Comparison of ENCODE assay signal across 30 cellular contexts in genomic region chr7:16471933-16472332, GRCh38. TPM values are rescaled to one million over a fixed set of nuclear protein-coding genes. Genes with fewer than 3 reads are reported as not detected.
DNase-seq lines count a peak whose midpoint lies in the region; ATAC-seq and TF ChIP-seq lines count a peak whose summit lies in the region.
"Had no signal": no experiment of that assay in that cellular context is flagged by ENCODE, and none has a peak within 500 bp of the region (broad histone marks: within the 10 kb centered on the region; RNA-seq: fewer than 3 reads in every experiment).

No MANE protein-coding gene starts in this region.

- POLR2A ChIA-PET in AG04450 (lab: Yijun Ruan, JAX): no interaction called here

- intact Hi-C loops in mucosa of descending colon (cut with DNase I, micrococcal nuclease): no loop called here

- no peaks in the 10 kb centered on the region for H3K27me3 Mint-ChIP-seq in chondrocyte (ENCODE audit: low read depth)

- no peaks in the 10 kb centered on the region for H3K4me1 Mint-ChIP-seq in chondrocyte (ENCODE audit: low read depth)
- H3K4me1 Mint-ChIP-seq: activated CD4-positive, alpha-beta memory T cell treated with anti-CD3 and anti-CD28 coated beads, Interleukin-2, amount 10 ng/mL, durations not matched to agents 7 days and 5 days; central memory CD8-positive, alpha-beta T cell had no signal

- H3K9me3 ChIP-seq in AG04450 (ENCODE audit: control insufficient read depth, insufficient read depth, low read length): no peaks in the 10 kb centered on the region
- H3K9me3 ChIP-seq in mucosa of descending colon: no peaks in the 10 kb centered on the region
- H3K9me3 ChIP-seq: Peyer's patch, spleen, upper lobe of left lung had no signal

- H3K4me3 Mint-ChIP-seq in chondrocyte (ENCODE audit: unreplicated experiment): no peak overlapping the region
- H3K4me3 Mint-ChIP-seq: activated CD4-positive, alpha-beta memory T cell treated with anti-CD3 and anti-CD28 coated beads, Interleukin-2, amount 10 ng/mL, durations not matched to agents 7 days and 5 days; central memory CD8-positive, alpha-beta T cell; natural killer cell treated with Interleukin-12 subunit alpha and Interleukin-12 subunit beta and Interleukin-15 and Interleukin-18, amount 100 ng/mL, for 72 hours; T-helper 1 cell treated with Interleukin-12 subunit alpha and Interleukin-12 subunit beta and Interleukin-4 antibody, amounts not matched to agents 30 μg/mL and 1 μg/mL, for 36 hours had no signal

- H3K27ac Mint-ChIP-seq in chondrocyte (ENCODE audit: unreplicated experiment): no peak overlapping the region
- H3K27ac Mint-ChIP-seq: activated CD4-positive, alpha-beta memory T cell treated with anti-CD3 and anti-CD28 coated beads, Interleukin-2, amount 10 ng/mL, durations not matched to agents 7 days and 5 days; activated naive CD4-positive, alpha-beta T cell treated with anti-CD3 and anti-CD28 coated beads, Interleukin-2, amount 50 U/mL, for 72 hours; natural killer cell treated with Interleukin-12 subunit alpha and Interleukin-12 subunit beta and Interleukin-15 and Interleukin-18, amount 100 ng/mL, for 72 hours; T-helper 1 cell treated with Interleukin-12 subunit alpha and Interleukin-12 subunit beta and Interleukin-4 antibody, amounts not matched to agents 30 μg/mL and 1 μg/mL, for 36 hours had no signal

- H3K9me3 Mint-ChIP-seq in chondrocyte (ENCODE audit: low read depth): no peaks in the 10 kb centered on the region
- H3K9me3 Mint-ChIP-seq: activated CD4-positive, alpha-beta memory T cell treated with anti-CD3 and anti-CD28 coated beads, Interleukin-2, amount 10 ng/mL, durations not matched to agents 7 days and 5 days; activated naive CD4-positive, alpha-beta T cell treated with anti-CD3 and anti-CD28 coated beads, Interleukin-2, amount 50 U/mL, for 72 hours; central memory CD8-positive, alpha-beta T cell; natural killer cell treated with Interleukin-12 subunit alpha and Interleukin-12 subunit beta and Interleukin-15 and Interleukin-18, amount 100 ng/mL, for 72 hours; T-helper 1 cell treated with Interleukin-12 subunit alpha and Interleukin-12 subunit beta and Interleukin-4 antibody, amounts not matched to agents 30 μg/mL and 1 μg/mL, for 36 hours had no signal

- CTCF ChIA-PET in AG04450 (lab: Charles Lee): no interaction called here

- H3K4me3 ChIP-seq in AG04450 (ENCODE audit: low read depth, low read length) (no peak overlapping the region), mucosa of descending colon (no peak overlapping the region)
- H3K4me3 ChIP-seq: GM12878, Peyer's patch, spleen, upper lobe of left lung had no signal

- TF ChIP-seq CTCF in AG04450 (IDR thresholded peaks at IDR 0.05; ENCODE audit: low read depth, low read length): 0 out of 2 replicates have a peak, but pooled peaks have one; percentile 11
- peak; percentile 8 for TF ChIP-seq CTCF in chondrocyte (IDR thresholded peaks at IDR 0.05)
- no peak for TF ChIP-seq CTCF in mucosa of descending colon (IDR thresholded peaks at IDR 0.05)

- H3K4me1 ChIP-seq in mucosa of descending colon (ENCODE audit: low read depth): no peaks in the 10 kb centered on the region
- H3K4me1 ChIP-seq: Peyer's patch, spleen, upper lobe of left lung had no signal

- no peaks in the 10 kb centered on the region for H3K36me3 Mint-ChIP-seq in chondrocyte (ENCODE audit: low read depth)
- H3K36me3 Mint-ChIP-seq: activated naive CD4-positive, alpha-beta T cell treated with anti-CD3 and anti-CD28 coated beads, Interleukin-2, amount 50 U/mL, for 72 hours; natural killer cell treated with Interleukin-12 subunit alpha and Interleukin-12 subunit beta and Interleukin-15 and Interleukin-18, amount 100 ng/mL, for 72 hours had no signal

- H3K36me3 ChIP-seq in mucosa of descending colon (ENCODE audit: low read depth): no peaks in the 10 kb centered on the region
- H3K36me3 ChIP-seq: Peyer's patch, spleen, upper lobe of left lung had no signal

- no peak for DNase-seq in AG04450 (ENCODE audit: low read depth, low spot score)
- peak; percentile 51 for DNase-seq in HT-29 (ENCODE audit: low spot score)
- no peak for DNase-seq in chondrocyte (ENCODE audit: low spot score)
- no peak for DNase-seq in mucosa of descending colon
- DNase-seq in GM19238 (ENCODE audit: insufficient read length, low spot score): no peak
- DNase-seq in central memory CD4-positive, alpha-beta T cell: no peak
- no peak for DNase-seq in DMS153 (lab: John Stamatoyannopoulos, UW)
- DNase-seq: activated CD4-positive, alpha-beta memory T cell treated with anti-CD3 and anti-CD28 coated beads, Interleukin-2, amount 10 ng/mL, durations not matched to agents 7 days and 5 days; activated CD4-positive, alpha-beta T cell treated with anti-CD3 and anti-CD28 coated beads for 1 hour; activated CD8-positive, alpha-beta memory T cell treated with anti-CD3 and anti-CD28 coated beads, Interleukin-2, amount 50 U/mL, for 48 hours; kidney; NCI-H1092 treated with DMSO at 0.1 percent for 48 hours; NCI-H187; NCI-H2171; NCI-H510A treated with DMSO at 0.1 percent for 48 hours; Peyer's patch; retina; spleen; stimulated activated CD4-positive, alpha-beta T cell treated with anti-CD3 and anti-CD28 coated beads, Interleukin-2, amount 100 ng/mL, for 48 hours; upper lobe of left lung had no signal

- ATAC-seq in mucosa of descending colon (peak; percentile 69), GM21723 (IDR thresholded peaks at IDR 0.05; ENCODE audit: unreplicated experiment) (no peak)
- ATAC-seq: activated naive CD4-positive, alpha-beta T cell treated with anti-CD3 and anti-CD28 coated beads, Interleukin-2, amount 50 U/mL, for 72 hours; GM12878; natural killer cell treated with Interleukin-12 subunit alpha and Interleukin-12 subunit beta and Interleukin-15 and Interleukin-18, amount 100 ng/mL, for 72 hours had no signal

- H3K27me3 ChIP-seq in AG04450 (ENCODE audit: control insufficient read depth, insufficient read depth, low read length): no peaks in the 10 kb centered on the region
- H3K27me3 ChIP-seq: Peyer's patch, spleen, upper lobe of left lung had no signal

- H3K27ac ChIP-seq in AG04450 (ENCODE audit: low read depth, low read length): no peak overlapping the region
- H3K27ac ChIP-seq: Peyer's patch, spleen, upper lobe of left lung had no signal

RNA-seq across cellular contexts. Expression of gene SOSTDC1, which starts 6.4 kb away (rescaled TPM):
- 0.11 and 0.14 TPM in 2 replicates for polyA plus RNA-seq in AG04450 (2011; rRNA removed)
- not detected in 2 replicates for polyA minus RNA-seq in AG04450 (2011; rRNA and poly(A)+ RNA removed)
- total RNA-seq in HT-29 (2014; rRNA removed; shearing (Covaris generic)): 21.1 and 22.2 TPM in 2 replicates
- total RNA-seq in chondrocyte (not detected in 3 replicates), mucosa of descending colon (1 to 10 TPM; 3.7 to 6.7 (median 5.1) TPM)
- total RNA-seq: activated CD4-positive, alpha-beta memory T cell treated with anti-CD3 and anti-CD28 coated beads, Interleukin-2, amount 10 ng/mL, durations not matched to agents 7 days and 5 days; activated naive CD4-positive, alpha-beta T cell treated with anti-CD3 and anti-CD28 coated beads, Interleukin-2, amount 50 U/mL, for 72 hours; Daoy; GM12878; LHCN-M2; natural killer cell treated with Interleukin-12 subunit alpha and Interleukin-12 subunit beta and Interleukin-15 and Interleukin-18, amount 100 ng/mL, for 72 hours; osteoblast; spleen had no signal
- polyA plus RNA-seq: GM12878, spleen had no signal

RNA-seq across cellular contexts. Expression of gene CRPPA, which starts 50.6 kb away (rescaled TPM):
- polyA plus RNA-seq in AG04450 (2011; rRNA removed): 0.92 and 1.1 TPM in 2 replicates
- polyA minus RNA-seq in AG04450 (2011; rRNA and poly(A)+ RNA removed): 1.3 and 1.9 TPM in 2 replicates
- total RNA-seq in HT-29 (2014; rRNA removed; shearing (Covaris generic)): 1.4 and 2.5 TPM in 2 replicates
- total RNA-seq in chondrocyte: 4.9 to 5.8 TPM (median 5.2 TPM) in 3 replicates
- 1 to 10 TPM; 2.8 to 7.2 (median 2.9) TPM for total RNA-seq in mucosa of descending colon
- total RNA-seq: GM12878 had no signal
- polyA plus RNA-seq: GM12878 had no signal

RNA-seq across cellular contexts. Expression of gene LRRC72, which starts 54.7 kb away (rescaled TPM):
- polyA plus RNA-seq in AG04450 (2011; rRNA removed): not detected in 2 replicates
- not detected in 2 replicates for polyA minus RNA-seq in AG04450 (2011; rRNA and poly(A)+ RNA removed)
- not detected in 2 replicates for total RNA-seq in HT-29 (2014; rRNA removed; shearing (Covaris generic))
- not detected in 3 replicates for total RNA-seq in chondrocyte
- not detected for total RNA-seq in mucosa of descending colon
- total RNA-seq: activated CD4-positive, alpha-beta memory T cell treated with anti-CD3 and anti-CD28 coated beads, Interleukin-2, amount 10 ng/mL, durations not matched to agents 7 days and 5 days; activated naive CD4-positive, alpha-beta T cell treated with anti-CD3 and anti-CD28 coated beads, Interleukin-2, amount 50 U/mL, for 72 hours; Daoy; GM12878; kidney; LHCN-M2; lower leg skin; natural killer cell treated with Interleukin-12 subunit alpha and Interleukin-12 subunit beta and Interleukin-15 and Interleukin-18, amount 100 ng/mL, for 72 hours; osteoblast; Peyer's patch; spleen; upper lobe of left lung had no signal
- polyA plus RNA-seq: GM12878, spleen had no signal
